In the genomic region with DNA sequence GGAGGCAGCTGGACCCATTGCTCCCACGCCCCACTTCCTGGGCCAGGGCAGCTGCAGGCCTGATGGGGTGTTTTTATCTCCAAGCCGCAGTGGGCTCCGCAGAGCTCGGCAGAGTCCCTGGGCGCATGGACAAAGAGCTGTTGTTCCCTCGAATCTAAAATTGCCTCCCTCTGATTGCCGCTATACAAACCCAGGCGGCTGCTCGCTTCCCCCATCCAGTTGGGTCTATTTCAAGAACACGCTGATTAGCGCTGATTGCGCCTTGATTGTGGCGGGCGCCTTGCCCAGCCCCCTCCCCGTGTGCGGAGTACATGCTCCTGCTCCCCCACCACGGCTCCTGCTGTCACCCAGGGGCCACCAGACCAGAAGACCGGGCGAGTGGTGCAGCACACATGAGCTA, we compare ENCODE assay signal across 13 cellular contexts.
"Had no signal": no experiment of that assay in that cellular context is flagged by ENCODE, and none has a peak within 500 bp of the region (broad histone marks: within the 10 kb centered on the region; RNA-seq: fewer than 3 reads in every experiment).

No MANE protein-coding gene starts in this region.

- DNase-seq: activated CD4-positive, alpha-beta T cell treated with anti-CD3 and anti-CD28 coated beads for 48 hours; activated CD8-positive, alpha-beta memory T cell treated with anti-CD3 and anti-CD28 coated beads, Interleukin-2, amount 50 U/mL, for 48 hours; activated CD8-positive, alpha-beta T cell treated with anti-CD3 and anti-CD28 coated beads, Interleukin-2, amount 10 ng/mL, durations not matched to agents 7 days and 5 days; activated naive CD4-positive, alpha-beta T cell treated with Interleukin-2 at 50 U/mL for 16 hours; cerebellar nuclear complex; SK-N-SH; stimulated activated CD4-positive, alpha-beta T cell treated with anti-CD3 and anti-CD28 coated beads, Interleukin-12 subunit alpha, Interleukin-12 subunit beta, amount 100 ng/mL, for 4 hours; stimulated activated naive CD4-positive, alpha-beta T cell treated with Interleukin-2 at 50 U/mL for 16 hours; T-helper 1 cell; WERI-Rb-1 had no signal

- H3K27me3 ChIP-seq: neural progenitor cell had no signal

- H3K27ac ChIP-seq: esophagus muscularis mucosa, neural progenitor cell, thoracic aorta, WERI-Rb-1 had no signal
